ENCODE assay signal across 8 cellular contexts in the genomic region with DNA sequence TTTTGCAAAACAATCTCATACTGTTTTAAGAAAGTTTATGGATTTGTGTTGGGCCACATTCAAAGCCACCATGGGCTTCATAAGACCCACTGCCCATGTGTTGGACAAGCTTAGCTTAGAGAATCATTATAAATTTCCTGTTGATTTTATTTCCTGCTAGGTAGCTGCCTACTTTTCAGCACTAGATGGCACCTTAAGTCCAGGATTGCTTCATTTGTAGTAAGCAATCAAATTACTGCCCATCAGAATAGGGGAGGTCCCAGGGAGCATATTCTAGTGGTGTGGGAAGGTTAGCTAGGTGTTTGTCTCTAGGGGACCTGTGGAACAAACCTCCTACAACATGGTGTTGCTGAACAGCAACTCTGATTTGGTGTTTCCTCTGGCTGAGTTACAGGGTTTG. TPM values are rescaled to one million over a fixed set of nuclear protein-coding genes. Genes with fewer than 3 reads are reported as not detected.
DNase-seq lines count a peak whose midpoint lies in the region; ATAC-seq and TF ChIP-seq lines count a peak whose summit lies in the region.

No MANE protein-coding gene starts in this region.

- ATAC-seq in gastroesophageal sphincter, result no peak

- H3K4me1 ChIP-seq in Loucy (ENCODE audit: insufficient read depth, low read length, poor library complexity, severe bottlenecking) (no peaks in the 10 kb centered on the region), gastroesophageal sphincter (no peaks in the 10 kb centered on the region)
- no peaks in the 10 kb centered on the region for H3K4me1 ChIP-seq in effector memory CD4-positive, alpha-beta T cell (ENCODE audit: control insufficient read depth, insufficient read depth, low read length, poor library complexity, severe bottlenecking)

- no peak for TF ChIP-seq EP300 in gastroesophageal sphincter (IDR thresholded peaks at IDR 0.05)

- H3K9me2 ChIP-seq in Loucy (replicated peaks; ENCODE audit: low read depth, low read length), result no peaks in the 10 kb centered on the region

- H3K9ac ChIP-seq in Loucy (ENCODE audit: low read depth, low read length, poor library complexity, severe bottlenecking) (no peak overlapping the region), SK-N-MC (ENCODE audit: insufficient read length) (no peak overlapping the region)

- H3K4me3 ChIP-seq in Loucy (ENCODE audit: low read length, poor library complexity, severe bottlenecking) (no peak overlapping the region), SK-N-MC (no peak overlapping the region), gastroesophageal sphincter (no peak overlapping the region)
- no peak overlapping the region for H3K4me3 ChIP-seq in effector memory CD4-positive, alpha-beta T cell (ENCODE audit: insufficient read depth, low read depth, low read length, poor library complexity, severe bottlenecking)

- H4K20me1 ChIP-seq in Loucy (ENCODE audit: insufficient read depth, low read length, poor library complexity, severe bottlenecking), result no peaks in the 10 kb centered on the region

- H3K9me3 ChIP-seq in Loucy (ENCODE audit: insufficient read depth, low read depth, low read length), result 0 out of 2 replicates have a peak, but pooled peaks cover 6% of the 10 kb centered on the region
- H3K9me3 ChIP-seq in SK-N-MC (ENCODE audit: low read depth, low read length), result peaks cover 5% of the 10 kb centered on the region; the same call in 1 of the 2 replicates
- no peaks in the 10 kb centered on the region for H3K9me3 ChIP-seq in effector memory CD4-positive, alpha-beta T cell (ENCODE audit: control insufficient read depth, low read length)
- H3K9me3 ChIP-seq in gastroesophageal sphincter, result peaks cover 0 to 6% (median 0%) of the 10 kb centered on the region in 3 donors

- peak; percentile 65 for TF ChIP-seq CTCF in Loucy (conservative IDR thresholded peaks at IDR 0.05; ENCODE audit: low read length)
- peak in 1 of 4 experiments; percentile 36 for TF ChIP-seq CTCF in gastroesophageal sphincter (IDR thresholded peaks at IDR 0.05)

- H3K36me3 ChIP-seq in Loucy (ENCODE audit: insufficient read depth, low read length) (no peaks in the 10 kb centered on the region), SK-N-MC (ENCODE audit: insufficient read depth, low read length) (no peaks in the 10 kb centered on the region), gastroesophageal sphincter (no peaks in the 10 kb centered on the region)
- H3K36me3 ChIP-seq in effector memory CD4-positive, alpha-beta T cell (ENCODE audit: control insufficient read depth, insufficient read depth, low read length), result no peaks in the 10 kb centered on the region

- H3K79me2 ChIP-seq in Loucy (ENCODE audit: insufficient read depth, low read length), result no peaks in the 10 kb centered on the region

- H3K4me2 ChIP-seq in Loucy (ENCODE audit: low read depth, low read length, poor library complexity, severe bottlenecking), result no peak overlapping the region

- no peaks in the 10 kb centered on the region for H3F3A ChIP-seq in Loucy (ENCODE audit: low read depth)

- peak; percentile 67 for DNase-seq in DMS53 (lab: John Stamatoyannopoulos, UW)
- peak; percentile 14 for DNase-seq in SK-N-MC (ENCODE audit: low read depth, low spot score)
- DNase-seq in kidney tubule cell (ENCODE audit: low spot score), result peak; percentile 38
- no peak for DNase-seq in effector memory CD4-positive, alpha-beta T cell
- DNase-seq in T1000 (lab: John Stamatoyannopoulos, UW), result no peak
- no peak for DNase-seq in SW 1271 (lab: John Stamatoyannopoulos, UW)

- TF ChIP-seq POLR2A in gastroesophageal sphincter (IDR thresholded peaks at IDR 0.05), result no peak

- H3K27ac ChIP-seq in SK-N-MC (no peak overlapping the region), gastroesophageal sphincter (no peak overlapping the region)
- H3K27ac ChIP-seq in effector memory CD4-positive, alpha-beta T cell (ENCODE audit: insufficient read depth, low read length, poor library complexity, severe bottlenecking), result no peak overlapping the region

- H2AFZ ChIP-seq in Loucy (ENCODE audit: low read length), result no peak overlapping the region

- H3K27me3 ChIP-seq in Loucy (ENCODE audit: insufficient read depth, low read length, poor library complexity, severe bottlenecking) (no peaks in the 10 kb centered on the region), gastroesophageal sphincter (peaks cover 20% of the 10 kb centered on the region)
- H3K27me3 ChIP-seq in effector memory CD4-positive, alpha-beta T cell (replicated peaks; ENCODE audit: control insufficient read depth, insufficient read depth, low read length, poor library complexity, severe bottlenecking), result no peaks in the 10 kb centered on the region

RNA-seq across cellular contexts. Expression of a gene that starts 11.0 kb away (rescaled TPM):
- 1 to 10 TPM in 1 of 4 donors, under 1 TPM in 1, not detected in 2; 0.19 to 4.0 TPM for total RNA-seq in gastroesophageal sphincter

RNA-seq across cellular contexts. Expression of a gene that starts 34.4 kb away (rescaled TPM):
- total RNA-seq in gastroesophageal sphincter, result not detected

Comparison
In these comparisons a context has a peak if more than half of its experiments do, and no peak if none do; other contexts are left out.
1. DNase-seq: peak in DMS53 (single experiment), SK-N-MC (single experiment) and kidney tubule cell (single experiment); none in effector memory CD4-positive, alpha-beta T cell (0 of 3), T1000 (single experiment) and SW 1271 (0 of 2).